In the genomic region with DNA sequence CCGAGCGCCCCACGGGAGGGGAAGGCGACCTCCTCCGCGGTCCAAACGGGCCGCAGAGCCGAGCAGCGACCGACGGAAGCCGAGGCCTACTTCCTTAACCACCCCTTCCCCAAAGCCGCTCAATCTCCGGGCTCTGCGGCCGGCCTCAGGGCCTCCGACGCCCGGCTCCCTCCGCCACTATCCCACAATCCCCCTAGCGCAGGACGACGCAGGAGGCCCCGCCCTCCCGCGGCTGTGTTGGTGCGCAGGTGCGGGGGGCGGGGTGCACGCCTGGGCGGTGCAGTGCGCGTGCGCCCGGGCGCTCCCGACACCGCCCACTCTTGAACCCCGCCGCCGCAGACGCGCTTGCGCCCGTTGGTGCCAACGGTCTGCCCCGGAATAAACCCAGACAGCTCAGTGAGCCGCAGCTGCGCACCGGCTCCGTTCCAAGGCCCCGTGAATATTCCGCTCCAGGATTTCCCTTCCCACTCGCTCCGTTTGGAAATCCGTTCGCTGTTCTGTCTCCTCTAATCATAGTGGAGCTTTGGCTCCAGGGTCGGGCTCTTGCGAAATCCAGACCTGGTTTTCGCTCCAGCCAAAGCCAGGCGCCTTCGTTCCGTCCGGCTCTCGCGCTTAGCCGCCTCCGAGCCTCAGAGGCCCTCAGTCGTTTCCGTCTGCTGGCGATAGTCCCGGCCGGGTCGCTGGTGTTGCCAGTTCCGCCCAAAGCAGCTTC, we compare ENCODE assay signal across 1 cellular context.
TF ChIP-seq lines count a peak whose summit lies in the region.

A gene with protein sequence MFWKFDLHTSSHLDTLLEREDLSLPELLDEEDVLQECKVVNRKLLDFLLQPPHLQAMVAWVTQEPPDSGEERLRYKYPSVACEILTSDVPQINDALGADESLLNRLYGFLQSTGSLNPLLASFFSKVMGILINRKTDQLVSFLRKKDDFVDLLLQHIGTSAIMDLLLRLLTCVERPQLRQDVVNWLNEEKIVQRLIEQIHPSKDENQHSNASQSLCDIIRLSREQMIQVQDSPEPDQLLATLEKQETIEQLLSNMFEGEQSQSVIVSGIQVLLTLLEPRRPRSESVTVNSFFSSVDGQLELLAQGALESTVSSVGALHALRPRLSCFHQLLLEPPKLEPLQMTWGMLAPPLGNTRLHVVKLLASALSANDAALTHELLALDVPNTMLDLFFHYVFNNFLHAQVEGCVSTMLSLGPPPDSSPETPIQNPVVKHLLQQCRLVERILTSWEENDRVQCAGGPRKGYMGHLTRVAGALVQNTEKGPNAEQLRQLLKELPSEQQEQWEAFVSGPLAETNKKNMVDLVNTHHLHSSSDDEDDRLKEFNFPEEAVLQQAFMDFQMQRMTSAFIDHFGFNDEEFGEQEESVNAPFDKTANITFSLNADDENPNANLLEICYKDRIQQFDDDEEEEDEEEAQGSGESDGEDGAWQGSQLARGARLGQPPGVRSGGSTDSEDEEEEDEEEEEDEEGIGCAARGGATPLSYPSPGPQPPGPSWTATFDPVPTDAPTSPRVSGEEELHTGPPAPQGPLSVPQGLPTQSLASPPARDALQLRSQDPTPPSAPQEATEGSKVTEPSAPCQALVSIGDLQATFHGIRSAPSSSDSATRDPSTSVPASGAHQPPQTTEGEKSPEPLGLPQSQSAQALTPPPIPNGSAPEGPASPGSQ (minus strand): TSS at position 190 of the 712 bp plus-strand sequence. CDS start 11,914 bp downstream, outside the sequence.

TF ChIP-seq in K562, 482 proteins besides CTCF, POLR2A, EP300 and RAD21 (continued from another document and continues in another):
- TF ChIP-seq, protein P1, sequence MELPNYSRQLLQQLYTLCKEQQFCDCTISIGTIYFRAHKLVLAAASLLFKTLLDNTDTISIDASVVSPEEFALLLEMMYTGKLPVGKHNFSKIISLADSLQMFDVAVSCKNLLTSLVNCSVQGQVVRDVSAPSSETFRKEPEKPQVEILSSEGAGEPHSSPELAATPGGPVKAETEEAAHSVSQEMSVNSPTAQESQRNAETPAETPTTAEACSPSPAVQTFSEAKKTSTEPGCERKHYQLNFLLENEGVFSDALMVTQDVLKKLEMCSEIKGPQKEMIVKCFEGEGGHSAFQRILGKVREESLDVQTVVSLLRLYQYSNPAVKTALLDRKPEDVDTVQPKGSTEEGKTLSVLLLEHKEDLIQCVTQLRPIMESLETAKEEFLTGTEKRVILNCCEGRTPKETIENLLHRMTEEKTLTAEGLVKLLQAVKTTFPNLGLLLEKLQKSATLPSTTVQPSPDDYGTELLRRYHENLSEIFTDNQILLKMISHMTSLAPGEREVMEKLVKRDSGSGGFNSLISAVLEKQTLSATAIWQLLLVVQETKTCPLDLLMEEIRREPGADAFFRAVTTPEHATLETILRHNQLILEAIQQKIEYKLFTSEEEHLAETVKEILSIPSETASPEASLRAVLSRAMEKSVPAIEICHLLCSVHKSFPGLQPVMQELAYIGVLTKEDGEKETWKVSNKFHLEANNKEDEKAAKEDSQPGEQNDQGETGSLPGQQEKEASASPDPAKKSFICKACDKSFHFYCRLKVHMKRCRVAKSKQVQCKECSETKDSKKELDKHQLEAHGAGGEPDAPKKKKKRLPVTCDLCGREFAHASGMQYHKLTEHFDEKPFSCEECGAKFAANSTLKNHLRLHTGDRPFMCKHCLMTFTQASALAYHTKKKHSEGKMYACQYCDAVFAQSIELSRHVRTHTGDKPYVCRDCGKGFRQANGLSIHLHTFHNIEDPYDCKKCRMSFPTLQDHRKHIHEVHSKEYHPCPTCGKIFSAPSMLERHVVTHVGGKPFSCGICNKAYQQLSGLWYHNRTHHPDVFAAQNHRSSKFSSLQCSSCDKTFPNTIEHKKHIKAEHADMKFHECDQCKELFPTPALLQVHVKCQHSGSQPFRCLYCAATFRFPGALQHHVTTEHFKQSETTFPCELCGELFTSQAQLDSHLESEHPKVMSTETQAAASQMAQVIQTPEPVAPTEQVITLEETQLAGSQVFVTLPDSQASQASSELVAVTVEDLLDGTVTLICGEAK (IDR thresholded peaks at IDR 0.05) = peak; percentile 78
- TF ChIP-seq, protein P1 (CRISPR knock-in tag; IDR thresholded peaks at IDR 0.05) = no peak
- TF ChIP-seq ZZZ3 (IDR thresholded peaks at IDR 0.05) = no peak
- TF ChIP-seq, protein P2, sequence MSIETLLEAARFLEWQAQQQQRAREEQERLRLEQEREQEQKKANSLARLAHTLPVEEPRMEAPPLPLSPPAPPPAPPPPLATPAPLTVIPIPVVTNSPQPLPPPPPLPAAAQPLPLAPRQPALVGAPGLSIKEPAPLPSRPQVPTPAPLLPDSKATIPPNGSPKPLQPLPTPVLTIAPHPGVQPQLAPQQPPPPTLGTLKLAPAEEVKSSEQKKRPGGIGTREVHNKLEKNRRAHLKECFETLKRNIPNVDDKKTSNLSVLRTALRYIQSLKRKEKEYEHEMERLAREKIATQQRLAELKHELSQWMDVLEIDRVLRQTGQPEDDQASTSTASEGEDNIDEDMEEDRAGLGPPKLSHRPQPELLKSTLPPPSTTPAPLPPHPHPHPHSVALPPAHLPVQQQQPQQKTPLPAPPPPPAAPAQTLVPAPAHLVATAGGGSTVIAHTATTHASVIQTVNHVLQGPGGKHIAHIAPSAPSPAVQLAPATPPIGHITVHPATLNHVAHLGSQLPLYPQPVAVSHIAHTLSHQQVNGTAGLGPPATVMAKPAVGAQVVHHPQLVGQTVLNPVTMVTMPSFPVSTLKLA (conservative IDR thresholded peaks at IDR 0.05) = peak; percentile 86 to 94
- peak; percentile 83 for TF ChIP-seq NR2C2 (CRISPR knock-in tag; IDR thresholded peaks at IDR 0.05)
- TF ChIP-seq NR2C2 (tag; IDR thresholded peaks at IDR 0.05) = peak; percentile 94
- TF ChIP-seq ZNF165 (CRISPR knock-in tag; IDR thresholded peaks at IDR 0.05; ENCODE audit: borderline replicate concordance) = no peak
- TF ChIP-seq ZNF41 (CRISPR knock-in tag; conservative IDR thresholded peaks at IDR 0.05) = no peak
- 0 out of 2 replicates have a peak, but pooled peaks have one; percentile 10 for TF ChIP-seq KLF16 (IDR thresholded peaks at IDR 0.05)
- TF ChIP-seq, protein P3, sequence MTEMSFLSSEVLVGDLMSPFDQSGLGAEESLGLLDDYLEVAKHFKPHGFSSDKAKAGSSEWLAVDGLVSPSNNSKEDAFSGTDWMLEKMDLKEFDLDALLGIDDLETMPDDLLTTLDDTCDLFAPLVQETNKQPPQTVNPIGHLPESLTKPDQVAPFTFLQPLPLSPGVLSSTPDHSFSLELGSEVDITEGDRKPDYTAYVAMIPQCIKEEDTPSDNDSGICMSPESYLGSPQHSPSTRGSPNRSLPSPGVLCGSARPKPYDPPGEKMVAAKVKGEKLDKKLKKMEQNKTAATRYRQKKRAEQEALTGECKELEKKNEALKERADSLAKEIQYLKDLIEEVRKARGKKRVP (CRISPR knock-in tag; IDR thresholded peaks at IDR 0.05) = no peak
- peak; percentile 83 for TF ChIP-seq BHLHE40 (IDR thresholded peaks at IDR 0.05; ENCODE audit: low read length)
- no peak for TF ChIP-seq ZNF695 (CRISPR knock-in tag; IDR thresholded peaks at IDR 0.05)
- TF ChIP-seq PCBP2 (IDR thresholded peaks at IDR 0.05; ENCODE audit: low read depth, low read length, poor library complexity, severe bottlenecking) = no peak
- no peak for TF ChIP-seq SP2 (IDR thresholded peaks at IDR 0.05; ENCODE audit: extremely low read depth, low read depth, low read length, poor library complexity, severe bottlenecking)
- peak; percentile 92 for TF ChIP-seq POLR2G (IDR thresholded peaks at IDR 0.05; ENCODE audit: low read depth, low read length)
- TF ChIP-seq ZNF146 (CRISPR knock-in tag; IDR thresholded peaks at IDR 0.05; ENCODE audit: unreplicated experiment) = no peak
- TF ChIP-seq ETV1 (tag; conservative IDR thresholded peaks at IDR 0.05; ENCODE audit: low read depth) = peak; percentile 99
- TF ChIP-seq, protein P4, sequence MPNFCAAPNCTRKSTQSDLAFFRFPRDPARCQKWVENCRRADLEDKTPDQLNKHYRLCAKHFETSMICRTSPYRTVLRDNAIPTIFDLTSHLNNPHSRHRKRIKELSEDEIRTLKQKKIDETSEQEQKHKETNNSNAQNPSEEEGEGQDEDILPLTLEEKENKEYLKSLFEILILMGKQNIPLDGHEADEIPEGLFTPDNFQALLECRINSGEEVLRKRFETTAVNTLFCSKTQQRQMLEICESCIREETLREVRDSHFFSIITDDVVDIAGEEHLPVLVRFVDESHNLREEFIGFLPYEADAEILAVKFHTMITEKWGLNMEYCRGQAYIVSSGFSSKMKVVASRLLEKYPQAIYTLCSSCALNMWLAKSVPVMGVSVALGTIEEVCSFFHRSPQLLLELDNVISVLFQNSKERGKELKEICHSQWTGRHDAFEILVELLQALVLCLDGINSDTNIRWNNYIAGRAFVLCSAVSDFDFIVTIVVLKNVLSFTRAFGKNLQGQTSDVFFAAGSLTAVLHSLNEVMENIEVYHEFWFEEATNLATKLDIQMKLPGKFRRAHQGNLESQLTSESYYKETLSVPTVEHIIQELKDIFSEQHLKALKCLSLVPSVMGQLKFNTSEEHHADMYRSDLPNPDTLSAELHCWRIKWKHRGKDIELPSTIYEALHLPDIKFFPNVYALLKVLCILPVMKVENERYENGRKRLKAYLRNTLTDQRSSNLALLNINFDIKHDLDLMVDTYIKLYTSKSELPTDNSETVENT (CRISPR knock-in tag; IDR thresholded peaks at IDR 0.05) = peak; percentile 82
- peak; percentile 96 for TF ChIP-seq POLR2H (tag; IDR thresholded peaks at IDR 0.05; ENCODE audit: low read depth)
- TF ChIP-seq CEBPG (CRISPR knock-in tag; IDR thresholded peaks at IDR 0.05) = peak; percentile 79
- peak; percentile 93 for TF ChIP-seq CEBPG (tag; conservative IDR thresholded peaks at IDR 0.05 in 1 of 2, IDR thresholded peaks at IDR 0.05 in 1 of 2)
- TF ChIP-seq, protein P5, sequence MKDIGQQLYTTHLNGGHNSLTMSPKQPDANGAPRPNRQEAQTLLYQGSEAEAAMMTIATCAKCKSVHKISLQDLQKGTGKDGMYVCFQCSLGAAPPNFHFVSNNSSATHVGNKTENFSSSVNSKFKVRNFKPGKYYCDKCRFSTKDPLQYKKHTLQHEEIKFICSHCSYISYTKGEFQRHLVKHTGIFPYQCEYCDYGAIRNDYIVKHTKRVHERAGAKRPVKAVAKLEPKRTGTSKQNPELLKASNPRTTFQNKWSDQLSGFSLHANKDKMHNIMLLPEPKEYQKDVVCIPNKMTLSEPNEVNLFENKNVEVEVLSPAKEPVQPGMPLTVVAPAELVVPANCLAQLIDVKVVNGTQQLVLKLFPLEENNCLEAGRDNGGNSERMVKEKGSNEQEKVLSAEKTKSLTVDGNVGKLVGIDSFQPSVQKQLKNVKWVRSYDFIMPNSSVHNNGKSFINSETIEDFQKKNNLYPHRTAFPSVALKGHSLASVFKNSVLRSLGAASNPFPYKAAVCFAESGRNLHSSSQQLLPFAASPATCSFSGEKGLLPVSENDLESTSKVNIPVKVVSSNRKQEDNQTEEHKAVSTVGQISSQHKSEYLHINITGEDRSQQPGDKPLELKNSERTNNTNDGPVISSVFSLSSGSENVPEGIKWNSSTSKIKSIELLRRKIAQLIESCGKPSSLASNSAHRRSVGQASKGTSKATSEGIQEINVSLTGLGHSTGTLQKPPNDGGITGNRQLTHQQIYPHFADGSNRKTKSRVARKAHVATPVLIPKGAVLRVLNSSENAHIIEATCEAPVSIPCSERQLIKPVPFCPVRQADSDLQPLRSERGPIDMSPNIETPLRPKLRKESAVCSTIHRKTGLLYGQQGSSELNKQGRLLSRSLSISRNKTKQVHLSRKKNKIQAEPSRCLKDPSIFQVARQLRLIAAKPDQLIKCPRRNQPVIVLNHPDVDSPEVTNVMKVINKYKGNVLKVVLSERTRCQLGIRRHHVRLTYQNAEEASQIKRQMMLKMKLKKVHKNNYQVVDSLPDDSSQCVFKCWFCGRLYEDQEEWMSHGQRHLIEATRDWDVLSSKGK (CRISPR knock-in tag; IDR thresholded peaks at IDR 0.05) = no peak
- TF ChIP-seq, protein P6, sequence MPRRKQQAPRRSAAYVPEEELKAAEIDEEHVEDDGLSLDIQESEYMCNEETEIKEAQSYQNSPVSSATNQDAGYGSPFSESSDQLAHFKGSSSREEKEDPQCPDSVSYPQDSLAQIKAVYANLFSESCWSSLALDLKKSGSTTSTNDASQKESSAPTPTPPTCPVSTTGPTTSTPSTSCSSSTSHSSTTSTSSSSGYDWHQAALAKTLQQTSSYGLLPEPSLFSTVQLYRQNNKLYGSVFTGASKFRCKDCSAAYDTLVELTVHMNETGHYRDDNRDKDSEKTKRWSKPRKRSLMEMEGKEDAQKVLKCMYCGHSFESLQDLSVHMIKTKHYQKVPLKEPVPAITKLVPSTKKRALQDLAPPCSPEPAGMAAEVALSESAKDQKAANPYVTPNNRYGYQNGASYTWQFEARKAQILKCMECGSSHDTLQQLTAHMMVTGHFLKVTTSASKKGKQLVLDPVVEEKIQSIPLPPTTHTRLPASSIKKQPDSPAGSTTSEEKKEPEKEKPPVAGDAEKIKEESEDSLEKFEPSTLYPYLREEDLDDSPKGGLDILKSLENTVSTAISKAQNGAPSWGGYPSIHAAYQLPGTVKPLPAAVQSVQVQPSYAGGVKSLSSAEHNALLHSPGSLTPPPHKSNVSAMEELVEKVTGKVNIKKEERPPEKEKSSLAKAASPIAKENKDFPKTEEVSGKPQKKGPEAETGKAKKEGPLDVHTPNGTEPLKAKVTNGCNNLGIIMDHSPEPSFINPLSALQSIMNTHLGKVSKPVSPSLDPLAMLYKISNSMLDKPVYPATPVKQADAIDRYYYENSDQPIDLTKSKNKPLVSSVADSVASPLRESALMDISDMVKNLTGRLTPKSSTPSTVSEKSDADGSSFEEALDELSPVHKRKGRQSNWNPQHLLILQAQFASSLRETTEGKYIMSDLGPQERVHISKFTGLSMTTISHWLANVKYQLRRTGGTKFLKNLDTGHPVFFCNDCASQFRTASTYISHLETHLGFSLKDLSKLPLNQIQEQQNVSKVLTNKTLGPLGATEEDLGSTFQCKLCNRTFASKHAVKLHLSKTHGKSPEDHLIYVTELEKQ (CRISPR knock-in tag; IDR thresholded peaks at IDR 0.05) = no peak
- peak; percentile 96 for TF ChIP-seq TARDBP (IDR thresholded peaks at IDR 0.05)
